ENCODE assay signal across 22 cellular contexts in genomic region chr2:199477277-199477834, GRCh38. TPM values are rescaled to one million over a fixed set of nuclear protein-coding genes. Genes with fewer than 3 reads are reported as not detected.
"Had no signal": no experiment of that assay in that cellular context is flagged by ENCODE, and none has a peak within 500 bp of the region (broad histone marks: within the 10 kb centered on the region; RNA-seq: fewer than 3 reads in every experiment).

No MANE protein-coding gene starts in this region.

- H2AFZ ChIP-seq: PC-9 had no signal

- H3K4me3 ChIP-seq: K562, PC-9, Peyer's patch, SJCRH30 had no signal

- H3K4me3 Mint-ChIP-seq: IgD-negative memory B cell had no signal

- H3K36me3 ChIP-seq: Peyer's patch, SJCRH30 had no signal

- H3K4me1 ChIP-seq: Peyer's patch, SJCRH30 had no signal

- DNase-seq: Kasumi-1, MM.1S, NCI-H1092 treated with DMSO at 0.1 percent for 48 hours, NCI-H1436, NCI-H187 treated with DMSO at 0.1 percent for 48 hours, NCI-H2029 treated with DMSO at 0.1 percent for 48 hours, NCI-H2107, NCI-H2227 treated with DMSO at 0.1 percent for 48 hours, NCI-H524, NCI-H526 treated with DMSO at 0.1 percent for 48 hours, NCI-H748 treated with DMSO at 0.1 percent for 48 hours, OCI-M1, PC-9, Peyer's patch, SHP77 treated with DMSO at 0.1 percent for 48 hours, SJCRH30 had no signal

- H3K9me3 ChIP-seq: Peyer's patch, SJCRH30 had no signal

- H3K27ac ChIP-seq: HL-60, KMS-11, PC-9, Peyer's patch, SJCRH30 had no signal

- H3K27me3 ChIP-seq: Peyer's patch, SJCRH30 had no signal

- H3K36me3 Mint-ChIP-seq: IgD-negative memory B cell had no signal

- H3K4me2 ChIP-seq: KMS-11, PC-9 had no signal

- H3K9ac ChIP-seq: KMS-11 had no signal

- ATAC-seq: Right ventricle myocardium inferior, SK-N-SH treated with all-trans-retinoic acid at 6 μM for 48 hours had no signal

- H3K27ac Mint-ChIP-seq: IgD-negative memory B cell had no signal

RNA-seq across cellular contexts. Expression of gene SATB2, which starts 19.6 kb away (rescaled TPM):
- polyA plus RNA-seq: IgD-negative memory B cell had no signal
